In the genomic region with DNA sequence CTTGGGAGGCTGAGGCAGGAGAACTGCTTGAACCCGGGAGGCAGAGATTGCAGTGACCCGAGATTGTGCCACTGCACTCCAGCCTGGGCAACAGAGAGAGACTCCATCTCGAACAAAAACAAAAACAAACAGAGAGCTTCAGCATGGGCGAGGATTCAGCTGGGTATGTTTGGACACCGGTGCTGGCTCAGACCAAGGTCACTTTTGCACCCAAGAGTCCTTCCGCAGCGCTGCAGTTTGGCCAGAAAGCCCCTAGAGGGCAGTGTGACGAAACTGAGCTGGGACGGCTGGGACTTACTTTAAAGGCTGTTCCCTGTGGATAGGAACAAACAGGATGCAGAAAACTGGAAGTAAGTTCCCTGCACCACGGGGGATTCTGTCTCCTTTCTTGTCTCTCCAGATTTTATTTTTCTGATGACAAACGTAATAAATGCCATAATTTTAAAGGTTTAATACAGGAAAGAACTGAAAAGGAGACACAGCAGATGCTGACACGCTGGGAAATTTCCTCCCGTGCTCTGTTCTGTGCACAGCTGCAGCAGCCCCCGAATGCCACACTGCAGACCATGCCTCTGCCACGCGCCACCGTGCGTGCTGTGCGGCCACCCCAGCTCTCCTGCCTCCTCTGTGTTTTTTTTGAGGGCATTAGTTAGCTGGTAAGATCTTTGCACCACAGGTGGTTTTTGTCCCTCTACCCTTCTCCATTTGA, we compare ENCODE assay signal across 8 cellular contexts. TPM values are rescaled to one million over a fixed set of nuclear protein-coding genes. Genes with fewer than 3 reads are reported as not detected.
DNase-seq lines count a peak whose midpoint lies in the region; ATAC-seq and TF ChIP-seq lines count a peak whose summit lies in the region.

No MANE protein-coding gene starts in this region.

- peaks cover 12 to 49% (median 26%) of the 10 kb centered on the region in 4 donors for H3K36me3 ChIP-seq in sigmoid colon

- H3K9me3 ChIP-seq in right cardiac atrium (ENCODE audit: control insufficient read depth, low read length) (no peaks in the 10 kb centered on the region), sigmoid colon (no peaks in the 10 kb centered on the region)

- H3K4me3 ChIP-seq in right cardiac atrium (ENCODE audit: low read length) (no peak overlapping the region), sigmoid colon (no peak overlapping the region)

- no peaks in the 10 kb centered on the region for H3K27me3 ChIP-seq in right cardiac atrium (ENCODE audit: control insufficient read depth, insufficient read depth)
- no peaks in the 10 kb centered on the region for H3K27me3 ChIP-seq in sigmoid colon

- intact Hi-C loops in right cardiac atrium (cut with DNase I) (loop anchor here in 3 of 4 donors (2.0 to 10.0 kb wide), 3 partner anchors 59 to 106 kb away; partner anchors contain the start of gene TIMP2 (in 2 of the 3)), sigmoid colon (cut with DNase I) (loop anchor here (1.0 to 5.0 kb wide), 2 partner anchors 56 to 105 kb away; no protein-coding TSS in a partner anchor)

- 25% methylated on average over 19 of the region's 19 CpGs for WGBS in right cardiac atrium
- 27 to 32% methylated on average over 19 of the region's 19 CpGs for WGBS in sigmoid colon, 2 donors

- TF ChIP-seq CTCF in sigmoid colon (IDR thresholded peaks at IDR 0.05), result peak; percentile 82 to 91 (median 88)

- no peak for TF ChIP-seq EP300 in sigmoid colon (IDR thresholded peaks at IDR 0.05)

- H3K4me1 ChIP-seq in right cardiac atrium (ENCODE audit: control insufficient read depth, insufficient read depth, low read length), result no peaks in the 10 kb centered on the region
- H3K4me1 ChIP-seq in sigmoid colon, result peaks cover 0 to 50% (median 35%) of the 10 kb centered on the region in 4 donors

- DNase-seq in ELF-1 (ENCODE audit: low read depth, low spot score), result peak; percentile 89
- peak; percentile 75 for DNase-seq in NAMALWA (ENCODE audit: low spot score)
- DNase-seq in SW480 (ENCODE audit: low spot score), result peak; percentile 69
- DNase-seq in anterior cingulate cortex (lab: John Stamatoyannopoulos, UW), result peak in 55 of 58 donors; percentile 29 to 89 (median 73)
- DNase-seq in right cardiac atrium, result peak; percentile 77 to 92 (median 91)
- DNase-seq in sigmoid colon, result peak; percentile 91
- DNase-seq in GM19238 (ENCODE audit: insufficient read length, low spot score), result no peak

- H3K27ac ChIP-seq in right cardiac atrium (ENCODE audit: low read length), result no peak overlapping the region
- H3K27ac ChIP-seq in sigmoid colon, result peak overlapping the region; percentile 44 to 75 (median 51)

- peak; percentile 73 to 79 for ATAC-seq in right cardiac atrium
- ATAC-seq in GM19324 (IDR thresholded peaks at IDR 0.05; ENCODE audit: low FRiP score, unreplicated experiment), result no peak

- TF ChIP-seq POLR2A in sigmoid colon (IDR thresholded peaks at IDR 0.05), result no peak

RNA-seq across cellular contexts. Expression of gene USP36, which starts 25.2 kb away (rescaled TPM):
- total RNA-seq in right cardiac atrium (10 to 100 TPM; 25.1 to 42.9 (median 29.0) TPM), sigmoid colon (10 to 100 TPM; 18.5 to 49.3 (median 35.9) TPM)
- polyA plus RNA-seq in right cardiac atrium (16.2 TPM), sigmoid colon (10 to 100 TPM in 2 of 3 donors, 1 to 10 TPM in 1; 6.7 to 28.6 (median 13.8) TPM)

RNA-seq across cellular contexts. Expression of gene CEP295NL, which starts 37.2 kb away (rescaled TPM):
- total RNA-seq in right cardiac atrium (1 to 10 TPM in 2 of 4 donors, under 1 TPM in 2; 0.76 to 1.3 (median 1.0) TPM), sigmoid colon (10 to 100 TPM in 1 of 4 donors, 1 to 10 TPM in 3; 1.3 to 13.8 (median 2.3) TPM)
- polyA plus RNA-seq in right cardiac atrium (0.57 TPM), sigmoid colon (under 1 TPM in 1 of 3 donors, not detected in 2; 0.89 TPM)

RNA-seq across cellular contexts. Expression of gene TIMP2, which starts 59.4 kb away (rescaled TPM):
- total RNA-seq in right cardiac atrium (100 to 1,000 TPM; 153 to 183 (median 168) TPM), sigmoid colon (100 to 1,000 TPM; 142 to 227 (median 151) TPM)
- polyA plus RNA-seq in right cardiac atrium (86.9 TPM), sigmoid colon (10 to 100 TPM; 16.4 to 58.8 (median 47.4) TPM)
